ENCODE assay signal across 9 cellular contexts in the genomic region with DNA sequence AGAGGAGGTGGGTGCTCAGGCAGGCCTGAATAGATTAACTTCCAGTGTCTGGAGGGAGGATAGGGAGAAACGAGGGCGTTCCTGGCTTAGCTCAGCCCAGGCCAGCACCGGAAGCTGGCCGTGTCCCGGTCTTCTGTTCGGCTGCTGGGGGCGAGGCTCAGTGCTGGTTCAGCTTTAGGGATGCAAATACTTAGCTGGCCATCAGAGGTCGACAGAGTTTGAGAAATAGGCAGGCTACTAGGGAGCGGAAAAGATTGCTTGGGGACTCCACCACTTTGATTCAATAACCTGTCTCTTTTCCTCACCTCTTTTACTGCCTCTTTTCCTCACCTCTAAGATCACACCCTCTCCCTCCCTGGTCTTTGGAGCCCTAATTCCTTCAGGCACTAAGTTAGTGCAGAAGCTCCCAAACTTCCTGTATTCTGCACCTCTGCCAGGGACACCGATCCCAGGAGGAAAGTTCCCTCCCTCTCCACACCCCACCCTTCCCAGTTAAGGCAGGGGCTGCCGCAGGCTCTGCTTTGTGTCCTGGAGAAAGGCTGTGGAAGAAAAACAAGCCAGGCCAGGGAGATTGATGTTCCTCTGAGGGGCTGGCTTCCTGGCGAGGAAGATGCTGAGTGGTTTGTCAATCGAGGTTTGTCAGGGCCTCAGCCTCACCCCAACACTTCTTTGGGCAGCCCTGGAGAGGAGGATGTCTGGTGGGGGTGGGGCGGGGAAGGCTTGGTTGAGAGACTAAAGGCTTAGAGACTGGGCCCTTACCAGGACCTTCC. TPM values are rescaled to one million over a fixed set of nuclear protein-coding genes. Genes with fewer than 3 reads are reported as not detected.
A peak's percentile ranks its signal among the peaks of the same experiment; 100 is the strongest.
DNase-seq lines count a peak whose midpoint lies in the region; ATAC-seq and TF ChIP-seq lines count a peak whose summit lies in the region.
"Had no signal": no experiment of that assay in that cellular context is flagged by ENCODE, and none has a peak within 500 bp of the region (broad histone marks: within the 10 kb centered on the region; RNA-seq: fewer than 3 reads in every experiment).

No MANE protein-coding gene starts in this region.

- TF ChIP-seq RAD21 in HCT116 (IDR thresholded peaks at IDR 0.05; ENCODE audit: low read depth), result no peak

- no peaks in the 10 kb centered on the region for H3K27me3 Mint-ChIP-seq in effector memory CD8-positive, alpha-beta T cell
- H3K27me3 Mint-ChIP-seq in CD8-positive, alpha-beta memory T cell, result no peaks in the 10 kb centered on the region
- H3K27me3 Mint-ChIP-seq: CD4-positive, alpha-beta memory T cell had no signal

- peak overlapping the region; percentile 54 for H3K4me2 ChIP-seq in HCT116 (ENCODE audit: low read length)
- no peak overlapping the region for H3K4me2 ChIP-seq in OCI-LY7 (ENCODE audit: low read length)

- H3K9me3 ChIP-seq in HCT116 (ENCODE audit: control insufficient read depth in 1 of 2, insufficient read depth in 1 of 2, low read depth in 1 of 2, low read length in 2 of 2) (no peaks in the 10 kb centered on the region), OCI-LY7 (ENCODE audit: low read length) (no peaks in the 10 kb centered on the region)
- no peaks in the 10 kb centered on the region for H3K9me3 ChIP-seq in CD8-positive, alpha-beta memory T cell (ENCODE audit: low read length)

- H3K4me1 ChIP-seq in HCT116 (ENCODE audit: control insufficient read depth in 1 of 2, insufficient read depth in 2 of 2, low read length in 2 of 2), result peaks cover 0 to 9% of the 10 kb centered on the region in 2 experiments; a peak in 1 of 4 replicates
- no peaks in the 10 kb centered on the region for H3K4me1 ChIP-seq in OCI-LY7 (ENCODE audit: insufficient read depth, low read length, poor library complexity, severe bottlenecking)
- H3K4me1 ChIP-seq in CD8-positive, alpha-beta memory T cell (ENCODE audit: insufficient read depth, low read length), result no peaks in the 10 kb centered on the region

- H3K36me3 ChIP-seq in HCT116 (ENCODE audit: control insufficient read depth in 1 of 2, insufficient read depth in 2 of 2, low read length in 2 of 2) (no peaks in the 10 kb centered on the region), OCI-LY7 (ENCODE audit: insufficient read depth, low read length) (no peaks in the 10 kb centered on the region)
- H3K36me3 ChIP-seq in CD8-positive, alpha-beta memory T cell (ENCODE audit: insufficient read depth, low read length), result no peaks in the 10 kb centered on the region

- no peak overlapping the region for H2AFZ ChIP-seq in HCT116 (ENCODE audit: low read depth, low read length, poor library complexity, severe bottlenecking)
- H2AFZ ChIP-seq in OCI-LY7 (ENCODE audit: low read length), result no peak overlapping the region

- no peak overlapping the region for H3K4me3 Mint-ChIP-seq in effector memory CD8-positive, alpha-beta T cell
- H3K4me3 Mint-ChIP-seq in CD8-positive, alpha-beta memory T cell, result no peak overlapping the region

- H4K20me1 ChIP-seq in HCT116 (ENCODE audit: insufficient read depth) (no peaks in the 10 kb centered on the region), OCI-LY7 (ENCODE audit: insufficient read depth, low read length) (no peaks in the 10 kb centered on the region)

- CTCF ChIA-PET in HCT116 (lab: Charles Lee), result interaction anchor here (0.7 to 2.2 kb wide), 9 partner anchors 14 to 1275 kb away, joined by 3 to 14 read pairs (median 6); no protein-coding TSS in a partner anchor
- CTCF ChIA-PET in OCI-LY7 (lab: Charles Lee; ENCODE audit: unreplicated experiment), result no interaction called here
- CTCF ChIA-PET in CD8-positive, alpha-beta memory T cell (lab: Charles Lee), result interaction anchor here (0.7 to 1.7 kb wide), 5 partner anchors 11 to 464 kb away, joined by 3 to 6 read pairs (median 3); no protein-coding TSS in a partner anchor

- POLR2A ChIA-PET in HCT116 (lab: Charles Lee), result interaction anchor here (1.1 to 1.2 kb wide), 2 partner anchors 243 to 460 kb away, joined by 3 read pairs; no protein-coding TSS in a partner anchor
- POLR2A ChIA-PET in OCI-LY7 (lab: Charles Lee), result no interaction called here
- POLR2A ChIA-PET in CD8-positive, alpha-beta memory T cell (lab: Charles Lee), result no interaction called here

- ATAC-seq in HCT116, result peak; percentile 92
- peak; percentile 54 for ATAC-seq in effector memory CD8-positive, alpha-beta T cell (replicated peaks)

- no peaks in the 10 kb centered on the region for H3K36me3 Mint-ChIP-seq in effector memory CD8-positive, alpha-beta T cell (ENCODE audit: insufficient read depth)
- H3K36me3 Mint-ChIP-seq in CD8-positive, alpha-beta memory T cell, result no peaks in the 10 kb centered on the region

- peak in 2 of 3 experiments; percentile 34 to 59 for DNase-seq in NCI-H1417 (lab: John Stamatoyannopoulos, UW)
- no peak for DNase-seq in NCI-H1417 treated with DMSO at 0.1 percent for 48 hours (lab: John Stamatoyannopoulos, UW)
- DNase-seq in HCT116 (ENCODE audit: low read depth, low spot score), result peak; percentile 23
- peak; percentile 25 for DNase-seq in OCI-LY7 (ENCODE audit: low spot score)
- DNase-seq in effector memory CD8-positive, alpha-beta T cell, result no peak
- peak; percentile 34 for DNase-seq in midbrain (lab: John Stamatoyannopoulos, UW)
- DNase-seq in CD8-positive, alpha-beta memory T cell, result no peak
- DNase-seq in putamen (ENCODE audit: low spot score), result no peak

- TF ChIP-seq CTCF in HCT116 (IDR thresholded peaks at IDR 0.05 in 2 of 3, conservative IDR thresholded peaks at IDR 0.05 in 1 of 3; ENCODE audit: borderline replicate concordance in 1 of 3, insufficient read depth in 1 of 3, low read depth in 2 of 3, low read length in 2 of 3) (peak in 2 of 3 experiments; percentile 44 to 56; a peak in 4 of 6 replicates), OCI-LY7 (conservative IDR thresholded peaks at IDR 0.05; ENCODE audit: low read length) (peak; percentile 63)

- H3K9me2 ChIP-seq in HCT116 (ENCODE audit: insufficient read depth), result no peaks in the 10 kb centered on the region
- H3K9me2 ChIP-seq in OCI-LY7 (ENCODE audit: insufficient read depth, low read length), result no peaks in the 10 kb centered on the region

- peaks cover 3 to 4% of the 10 kb centered on the region in 2 donors for H3K4me1 Mint-ChIP-seq in effector memory CD8-positive, alpha-beta T cell (ENCODE audit: low read depth in 2 of 2)
- H3K4me1 Mint-ChIP-seq in CD8-positive, alpha-beta memory T cell, result peaks cover 2 to 7% (median 2%) of the 10 kb centered on the region in 3 donors

- BruUV-seq in HCT116 (replicated peaks; lab: Mats Ljungman, UMichigan) (no TSS peak), OCI-LY7 (replicated peaks; lab: Mats Ljungman, UMichigan) (no TSS peak)

- RAD21 ChIA-PET in HCT116 (lab: Charles Lee; ENCODE audit: low non-redundant PET in 1 of 2, low total read pairs in 2 of 2, uncharacterized antibody in 2 of 2, unreplicated experiment in 2 of 2), result interaction anchor here (0.8 to 1.5 kb wide), 4 partner anchors 90 to 564 kb away, joined by 3 read pairs; no protein-coding TSS in a partner anchor

- no peak for TF ChIP-seq POLR2A in HCT116 (IDR thresholded peaks at IDR 0.05; ENCODE audit: borderline replicate concordance, extremely low read depth, insufficient read depth, insufficient read length)

- H3K79me2 ChIP-seq in HCT116 (ENCODE audit: insufficient read depth, low read length) (no peaks in the 10 kb centered on the region), OCI-LY7 (ENCODE audit: insufficient read depth, low read depth, low read length) (no peaks in the 10 kb centered on the region)

- no peaks in the 10 kb centered on the region for H3K9me3 Mint-ChIP-seq in effector memory CD8-positive, alpha-beta T cell
- H3K9me3 Mint-ChIP-seq in CD8-positive, alpha-beta memory T cell, result no peaks in the 10 kb centered on the region

- H3K9ac ChIP-seq in HCT116 (ENCODE audit: low read length), result no peak overlapping the region

- H3K4me3 ChIP-seq in HCT116 (replicated peaks in 1 of 2; ENCODE audit: low read depth in 1 of 2, low read length in 2 of 2) (no peak overlapping the region), OCI-LY7 (ENCODE audit: low read depth, low read length, poor library complexity, severe bottlenecking) (no peak overlapping the region)
- H3K4me3 ChIP-seq in CD8-positive, alpha-beta memory T cell (ENCODE audit: low read length), result no peak overlapping the region

- H3K27ac ChIP-seq in HCT116 (ENCODE audit: low read depth, low read length) (no peak overlapping the region), OCI-LY7 (ENCODE audit: low read depth, low read length, poor library complexity, severe bottlenecking) (no peak overlapping the region)
- no peak overlapping the region for H3K27ac ChIP-seq in CD8-positive, alpha-beta memory T cell (ENCODE audit: low read depth, low read length)

- no peak overlapping the region for H3K27ac Mint-ChIP-seq in effector memory CD8-positive, alpha-beta T cell
- H3K27ac Mint-ChIP-seq in CD8-positive, alpha-beta memory T cell, result peak overlapping the region in 1 of 8 donors; percentile 70
- H3K27ac Mint-ChIP-seq: CD4-positive, alpha-beta memory T cell had no signal

- intact Hi-C loops in HCT116 (cut with micrococcal nuclease) (loop anchor here (1.0 to 10.0 kb wide), 4 partner anchors 463 to 1272 kb away; a partner anchor contains a TSS), OCI-LY7 (cut with micrococcal nuclease; ENCODE audit: unreplicated experiment) (no loop called here)

- H3K27me3 ChIP-seq in HCT116 (ENCODE audit: insufficient read depth, low read length), result no peaks in the 10 kb centered on the region
- H3K27me3 ChIP-seq in CD8-positive, alpha-beta memory T cell (ENCODE audit: insufficient read depth, low read length, poor library complexity, severe bottlenecking), result no peaks in the 10 kb centered on the region

TF ChIP-seq in HCT116, 20 proteins besides CTCF, POLR2A, EP300 and RAD21 (continues in another document):
- TF ChIP-seq, protein P1, sequence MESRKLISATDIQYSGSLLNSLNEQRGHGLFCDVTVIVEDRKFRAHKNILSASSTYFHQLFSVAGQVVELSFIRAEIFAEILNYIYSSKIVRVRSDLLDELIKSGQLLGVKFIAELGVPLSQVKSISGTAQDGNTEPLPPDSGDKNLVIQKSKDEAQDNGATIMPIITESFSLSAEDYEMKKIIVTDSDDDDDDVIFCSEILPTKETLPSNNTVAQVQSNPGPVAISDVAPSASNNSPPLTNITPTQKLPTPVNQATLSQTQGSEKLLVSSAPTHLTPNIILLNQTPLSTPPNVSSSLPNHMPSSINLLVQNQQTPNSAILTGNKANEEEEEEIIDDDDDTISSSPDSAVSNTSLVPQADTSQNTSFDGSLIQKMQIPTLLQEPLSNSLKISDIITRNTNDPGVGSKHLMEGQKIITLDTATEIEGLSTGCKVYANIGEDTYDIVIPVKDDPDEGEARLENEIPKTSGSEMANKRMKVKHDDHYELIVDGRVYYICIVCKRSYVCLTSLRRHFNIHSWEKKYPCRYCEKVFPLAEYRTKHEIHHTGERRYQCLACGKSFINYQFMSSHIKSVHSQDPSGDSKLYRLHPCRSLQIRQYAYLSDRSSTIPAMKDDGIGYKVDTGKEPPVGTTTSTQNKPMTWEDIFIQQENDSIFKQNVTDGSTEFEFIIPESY (IDR thresholded peaks at IDR 0.05; ENCODE audit: extremely low read depth, insufficient replicate concordance, low read length), result no peak
- TF ChIP-seq EGR1 (IDR thresholded peaks at IDR 0.05; ENCODE audit: low read depth), result no peak
- TF ChIP-seq EZH2 (IDR thresholded peaks at IDR 0.05), result no peak

RNA-seq across cellular contexts. Expression of a gene that starts 6.0 kb away (rescaled TPM):
- total RNA-seq in HCT116 (2021; ENCODE audit: unreplicated experiment), result 14.7 TPM
- polyA plus RNA-seq in HCT116 (2012), result 12.9 TPM in 2 replicates
- total RNA-seq in OCI-LY7 (2014; rRNA removed; shearing (Covaris generic)), result 1.8 and 2.0 TPM in 2 replicates
- total RNA-seq in OCI-LY7 (2022), result 1.5 and 1.9 TPM in 2 replicates
- total RNA-seq in CD8-positive, alpha-beta memory T cell, result 1 to 10 TPM; 7.2 to 7.7 TPM
- 4.8 TPM for polyA plus RNA-seq in CD8-positive, alpha-beta memory T cell

Comparison
In these comparisons a context has a peak if more than half of its experiments do, and no peak if none do; other contexts are left out.
1. DNase-seq: peak in NCI-H1417 (2 of 3), HCT116 (single experiment), OCI-LY7 (single experiment) and midbrain (single experiment); none in NCI-H1417 treated with DMSO at 0.1 percent for 48 hours (single experiment), effector memory CD8-positive, alpha-beta T cell (0 of 3), CD8-positive, alpha-beta memory T cell (0 of 5) and putamen (single experiment).